ENCODE assay signal across 13 cellular contexts in genomic region chrX:118212817-118213183, GRCh38.
A peak's percentile ranks its signal among the peaks of the same experiment; 100 is the strongest.
DNase-seq lines count a peak whose midpoint lies in the region; ATAC-seq and TF ChIP-seq lines count a peak whose summit lies in the region.
"Had no signal": no experiment of that assay in that cellular context is flagged by ENCODE, and none has a peak within 500 bp of the region (broad histone marks: within the 10 kb centered on the region; RNA-seq: fewer than 3 reads in every experiment).

No MANE protein-coding gene starts in this region.

- no peaks in the 10 kb centered on the region for H3K36me3 Mint-ChIP-seq in neural progenitor cell
- H3K36me3 Mint-ChIP-seq in activated naive CD4-positive, alpha-beta T cell treated with anti-CD3 and anti-CD28 coated beads for 36 hours (ENCODE audit: low read depth) = no peaks in the 10 kb centered on the region
- no peaks in the 10 kb centered on the region for H3K36me3 Mint-ChIP-seq in CD8-positive, alpha-beta memory T cell
- H3K36me3 Mint-ChIP-seq: naive thymus-derived CD4-positive, alpha-beta T cell had no signal

- H3K27me3 Mint-ChIP-seq in neural progenitor cell (ENCODE audit: insufficient read depth, low read depth) = no peaks in the 10 kb centered on the region
- no peaks in the 10 kb centered on the region for H3K27me3 Mint-ChIP-seq in activated naive CD4-positive, alpha-beta T cell treated with anti-CD3 and anti-CD28 coated beads for 36 hours (ENCODE audit: low read depth)
- H3K27me3 Mint-ChIP-seq in CD8-positive, alpha-beta memory T cell = peaks cover 1 to 3% of the 10 kb centered on the region in 2 donors

- no peaks in the 10 kb centered on the region for H3K79me2 ChIP-seq in neural progenitor cell (ENCODE audit: low read depth)

- in situ Hi-C loops in KBM-7 (cut with MboI; ENCODE audit: low pct_unique_long_range_greater_than_20kb, low sequenced_read_pairs) = no loop called here

- no peak overlapping the region for H3K4me3 Mint-ChIP-seq in neural progenitor cell
- no peak overlapping the region for H3K4me3 Mint-ChIP-seq in activated naive CD4-positive, alpha-beta T cell treated with anti-CD3 and anti-CD28 coated beads for 36 hours
- H3K4me3 Mint-ChIP-seq in CD8-positive, alpha-beta memory T cell = no peak overlapping the region
- H3K4me3 Mint-ChIP-seq: naive thymus-derived CD4-positive, alpha-beta T cell had no signal

- peaks cover 3% of the 10 kb centered on the region for H3K4me1 ChIP-seq in neural progenitor cell
- H3K4me1 ChIP-seq in CD8-positive, alpha-beta memory T cell (ENCODE audit: insufficient read depth, low read length) = no peaks in the 10 kb centered on the region
- H3K4me1 ChIP-seq: A549, breast epithelium had no signal

- intact Hi-C loops in activated naive CD4-positive, alpha-beta T cell treated with anti-CD3 and anti-CD28 coated beads for 36 hours (cut with micrococcal nuclease) = no loop called here

- H4K20me1 ChIP-seq in neural progenitor cell (ENCODE audit: low read depth) = no peaks in the 10 kb centered on the region

- DNase-seq in NCI-H82 (lab: John Stamatoyannopoulos, UW) (peak; percentile 32), NCI-H82 treated with DMSO at 0.1 percent for 48 hours (lab: John Stamatoyannopoulos, UW; ENCODE audit: unreplicated experiment) (no peak), KBM-7 (peak; percentile 77), neural progenitor cell (ENCODE audit: low spot score) (no peak), GOT3 (lab: John Stamatoyannopoulos, UW) (no peak)
- no peak for DNase-seq in activated naive CD4-positive, alpha-beta T cell treated with anti-CD3 and anti-CD28 coated beads for 36 hours
- DNase-seq in CD8-positive, alpha-beta memory T cell = no peak
- DNase-seq: activated CD4-positive, alpha-beta T cell treated with anti-CD3 and anti-CD28 coated beads, Interleukin-2, amount 50 U/mL, for 1 hour; naive thymus-derived CD4-positive, alpha-beta T cell; NCI-H1930 had no signal

- peak; percentile 73 for ATAC-seq in HG02763 (IDR thresholded peaks at IDR 0.05; ENCODE audit: unreplicated experiment)
- ATAC-seq: A549; naive thymus-derived CD4-positive, alpha-beta T cell had no signal

- POLR2A ChIA-PET in CD8-positive, alpha-beta memory T cell (lab: Charles Lee) = no interaction called here

- H3K27ac Mint-ChIP-seq in neural progenitor cell = peak overlapping the region; percentile 65
- no peak overlapping the region for H3K27ac Mint-ChIP-seq in activated naive CD4-positive, alpha-beta T cell treated with anti-CD3 and anti-CD28 coated beads for 36 hours
- no peak overlapping the region for H3K27ac Mint-ChIP-seq in CD8-positive, alpha-beta memory T cell
- H3K27ac Mint-ChIP-seq: naive thymus-derived CD4-positive, alpha-beta T cell had no signal

- H3K9me3 ChIP-seq in neural progenitor cell (ENCODE audit: low read depth) = no peaks in the 10 kb centered on the region
- H3K9me3 ChIP-seq in CD8-positive, alpha-beta memory T cell (ENCODE audit: low read length) = no peaks in the 10 kb centered on the region
- H3K9me3 ChIP-seq: A549, breast epithelium had no signal

- no peak overlapping the region for H3K4me2 ChIP-seq in neural progenitor cell
- H3K4me2 ChIP-seq: A549 had no signal

- H3K9ac ChIP-seq in neural progenitor cell = no peak overlapping the region

- H3K9me3 Mint-ChIP-seq in neural progenitor cell = no peaks in the 10 kb centered on the region
- no peaks in the 10 kb centered on the region for H3K9me3 Mint-ChIP-seq in activated naive CD4-positive, alpha-beta T cell treated with anti-CD3 and anti-CD28 coated beads for 36 hours
- H3K9me3 Mint-ChIP-seq in CD8-positive, alpha-beta memory T cell = no peaks in the 10 kb centered on the region

- CTCF ChIA-PET in activated naive CD4-positive, alpha-beta T cell treated with anti-CD3 and anti-CD28 coated beads for 36 hours (lab: Charles Lee) = no interaction called here
- CTCF ChIA-PET in CD8-positive, alpha-beta memory T cell (lab: Charles Lee) = no interaction called here

- H3K36me3 ChIP-seq in neural progenitor cell = no peaks in the 10 kb centered on the region
- no peaks in the 10 kb centered on the region for H3K36me3 ChIP-seq in CD8-positive, alpha-beta memory T cell (ENCODE audit: insufficient read depth, low read length)
- H3K36me3 ChIP-seq: breast epithelium had no signal

- H3K27ac ChIP-seq in neural progenitor cell = no peak overlapping the region
- no peak overlapping the region for H3K27ac ChIP-seq in CD8-positive, alpha-beta memory T cell (ENCODE audit: low read depth, low read length)
- H3K27ac ChIP-seq: A549, breast epithelium had no signal

- peaks cover 11% of the 10 kb centered on the region for H3K4me1 Mint-ChIP-seq in neural progenitor cell
- H3K4me1 Mint-ChIP-seq in activated naive CD4-positive, alpha-beta T cell treated with anti-CD3 and anti-CD28 coated beads for 36 hours (ENCODE audit: low read depth) = no peaks in the 10 kb centered on the region
- H3K4me1 Mint-ChIP-seq in CD8-positive, alpha-beta memory T cell = peaks cover 0 to 6% (median 0%) of the 10 kb centered on the region in 3 donors

- no peaks in the 10 kb centered on the region for H3F3A ChIP-seq in neural progenitor cell (ENCODE audit: low read depth)

- H3K27me3 ChIP-seq in neural progenitor cell = no peaks in the 10 kb centered on the region
- no peaks in the 10 kb centered on the region for H3K27me3 ChIP-seq in CD8-positive, alpha-beta memory T cell (ENCODE audit: insufficient read depth, low read length, poor library complexity, severe bottlenecking)

- H3K4me3 ChIP-seq in neural progenitor cell = no peak overlapping the region
- H3K4me3 ChIP-seq in CD8-positive, alpha-beta memory T cell (ENCODE audit: low read length) = no peak overlapping the region
- H3K4me3 ChIP-seq: A549, breast epithelium had no signal

- H2AFZ ChIP-seq in neural progenitor cell (replicated peaks) = no peak overlapping the region

- TF ChIP-seq CTCF in neural progenitor cell (IDR thresholded peaks at IDR 0.05) = no peak

Comparison
In these comparisons a context has a peak if more than half of its experiments do, and no peak if none do; other contexts are left out.
1. DNase-seq: peak in NCI-H82 (single experiment) and KBM-7 (single experiment); none in NCI-H82 treated with DMSO at 0.1 percent for 48 hours (single experiment), neural progenitor cell (single experiment), activated naive CD4-positive, alpha-beta T cell treated with anti-CD3 and anti-CD28 coated beads for 36 hours (single experiment), CD8-positive, alpha-beta memory T cell (0 of 5) and GOT3 (single experiment).